In genomic region chr22:40498454-40499186, GRCh38 we compare ENCODE assay signal across 9 cellular contexts.
DNase-seq lines count a peak whose midpoint lies in the region; ATAC-seq lines count a peak whose summit lies in the region.
"Had no signal": no experiment of that assay in that cellular context is flagged by ENCODE, and none has a peak within 500 bp of the region (broad histone marks: within the 10 kb centered on the region; RNA-seq: fewer than 3 reads in every experiment).

No MANE protein-coding gene starts in this region.

- no peaks in the 10 kb centered on the region for H3K36me3 ChIP-seq in ACC112 (ENCODE audit: insufficient read depth, low read length)

- 60 to 74% (median 69%) methylated on average over 6 of the region's 6 CpGs for WGBS in adipose tissue, 3 donors

- H3K4me3 ChIP-seq in ACC112 (ENCODE audit: low read depth, low read length): peak overlapping the region; percentile 29

- peaks cover 9% of the 10 kb centered on the region for H3K79me2 ChIP-seq in ACC112 (ENCODE audit: control insufficient read depth, insufficient read depth, low read length, unreplicated experiment)

- no peaks in the 10 kb centered on the region for H3K27me3 ChIP-seq in ACC112 (ENCODE audit: insufficient read depth, low read length)

- peak; percentile 99 for DNase-seq in kidney glomerular epithelial cell (lab: John Stamatoyannopoulos, UW)
- no peak for DNase-seq in NCI-H2081 (lab: John Stamatoyannopoulos, UW)
- no peak for DNase-seq in activated CD4-positive, alpha-beta T cell treated with anti-CD3 and anti-CD28 coated beads, Interleukin-2, amount 50 U/mL, for 48 hours
- no peak for DNase-seq in medulla oblongata (ENCODE audit: extremely low spot score)
- DNase-seq: NCI-H345 had no signal

- no peak overlapping the region for H2AFZ ChIP-seq in ACC112 (ENCODE audit: low read length, unreplicated experiment)

- H3K4me1 ChIP-seq in ACC112 (ENCODE audit: control insufficient read depth, insufficient read depth, low read length, unreplicated experiment): peaks cover 19% of the 10 kb centered on the region

- ATAC-seq in HG03060 (IDR thresholded peaks at IDR 0.05; ENCODE audit: low read depth, unreplicated experiment) (peak; percentile 19), HG02763 (IDR thresholded peaks at IDR 0.05; ENCODE audit: unreplicated experiment) (no peak)

- H3K27ac ChIP-seq in ACC112 (ENCODE audit: low read depth, low read length): peak overlapping the region; percentile 99
- peak overlapping the region; percentile 55 for H3K27ac ChIP-seq in adipose tissue (ENCODE audit: low read depth, low read length)
